8 cellular contexts compared by ENCODE assay signal in genomic region chr7:87564290-87564963, GRCh38. TPM values are rescaled to one million over a fixed set of nuclear protein-coding genes. Genes with fewer than 3 reads are reported as not detected.
DNase-seq lines count a peak whose midpoint lies in the region; ATAC-seq and TF ChIP-seq lines count a peak whose summit lies in the region.

No MANE protein-coding gene starts in this region.

- H3K9me3 ChIP-seq in Peyer's patch: no peaks in the 10 kb centered on the region

- H3K36me3 ChIP-seq in Peyer's patch: peaks cover 0 to 15% (median 0%) of the 10 kb centered on the region in 3 donors

- ATAC-seq in GM18867 (IDR thresholded peaks at IDR 0.05; ENCODE audit: unreplicated experiment) (peak; percentile 94), HG03045 (IDR thresholded peaks at IDR 0.05; ENCODE audit: unreplicated experiment) (peak; percentile 86)
- ATAC-seq in effector memory CD8-positive, alpha-beta T cell (replicated peaks): peak; percentile 67

- no peaks in the 10 kb centered on the region for H3K9me3 Mint-ChIP-seq in effector memory CD8-positive, alpha-beta T cell
- H3K9me3 Mint-ChIP-seq in osteocyte (ENCODE audit: unreplicated experiment): no peaks in the 10 kb centered on the region

- H3K4me3 Mint-ChIP-seq in effector memory CD8-positive, alpha-beta T cell: no peak overlapping the region
- H3K4me3 Mint-ChIP-seq in osteocyte (ENCODE audit: unreplicated experiment): no peak overlapping the region

- H3K27ac Mint-ChIP-seq in effector memory CD8-positive, alpha-beta T cell: peak overlapping the region in 1 of 2 donors; percentile 72
- H3K27ac Mint-ChIP-seq in osteocyte (ENCODE audit: unreplicated experiment): no peak overlapping the region

- no peak overlapping the region for H3K4me3 ChIP-seq in Peyer's patch

- no peaks in the 10 kb centered on the region for H3K27me3 Mint-ChIP-seq in effector memory CD8-positive, alpha-beta T cell
- peaks cover 17% of the 10 kb centered on the region for H3K27me3 Mint-ChIP-seq in osteocyte (ENCODE audit: unreplicated experiment)

- peaks cover 0 to under 1% (median 0%) of the 10 kb centered on the region in 4 donors for H3K4me1 ChIP-seq in Peyer's patch

- no peak overlapping the region for H3K27ac ChIP-seq in Peyer's patch

- peaks cover 0 to 6% of the 10 kb centered on the region in 2 donors for H3K4me1 Mint-ChIP-seq in effector memory CD8-positive, alpha-beta T cell (ENCODE audit: low read depth in 2 of 2)
- no peaks in the 10 kb centered on the region for H3K4me1 Mint-ChIP-seq in osteocyte (ENCODE audit: unreplicated experiment)

- peak in 4 of 6 experiments; percentile 56 to 71 (median 59) for TF ChIP-seq CTCF in Peyer's patch (IDR thresholded peaks at IDR 0.05)
- peak; percentile 31 for TF ChIP-seq CTCF in osteocyte (IDR thresholded peaks at IDR 0.05)

- peaks cover 26% of the 10 kb centered on the region for H3K36me3 Mint-ChIP-seq in effector memory CD8-positive, alpha-beta T cell (ENCODE audit: insufficient read depth)
- no peaks in the 10 kb centered on the region for H3K36me3 Mint-ChIP-seq in osteocyte (ENCODE audit: unreplicated experiment)

- DNase-seq in COLO829 (ENCODE audit: low spot score) (peak; percentile 50), Peyer's patch (peak; percentile 26 to 85 (median 63)), osteocyte (ENCODE audit: extremely low spot score, unreplicated experiment) (no peak), SHP77 (lab: John Stamatoyannopoulos, UW) (no peak), OCI-M2 (lab: John Stamatoyannopoulos, UW; ENCODE audit: unreplicated experiment) (no peak)
- DNase-seq in effector memory CD8-positive, alpha-beta T cell: peak in 2 of 3 experiments; percentile 4 to 8

- no peaks in the 10 kb centered on the region for H3K27me3 ChIP-seq in Peyer's patch

- TF ChIP-seq POLR2A in Peyer's patch (IDR thresholded peaks at IDR 0.05): no peak

RNA-seq across cellular contexts. Expression of gene ABCB1, which starts 36.3 kb away (rescaled TPM):
- 100 to 1,000 TPM in 3 of 4 donors, 10 to 100 TPM in 1; 43.7 to 394 (median 285) TPM for total RNA-seq in Peyer's patch
- total RNA-seq in osteocyte: not detected in 2 replicates

Comparison
In these comparisons a context has a peak if more than half of its experiments do, and no peak if none do; other contexts are left out.
1. DNase-seq: peak in COLO829 (single experiment), Peyer's patch (3 of 3) and effector memory CD8-positive, alpha-beta T cell (2 of 3); none in osteocyte (single experiment), SHP77 (0 of 2) and OCI-M2 (single experiment).
2. RNA of gene ABCB1, which starts 36.3 kb away (total RNA-seq): 43.7 to 394 TPM in Peyer's patch; not detected in osteocyte; every median in the first group is over 10 times any median in the second.
3. Peak in every context shown above with its lines, with median percentiles within 50 percentile points of each other: ATAC-seq.